In the genomic region with DNA sequence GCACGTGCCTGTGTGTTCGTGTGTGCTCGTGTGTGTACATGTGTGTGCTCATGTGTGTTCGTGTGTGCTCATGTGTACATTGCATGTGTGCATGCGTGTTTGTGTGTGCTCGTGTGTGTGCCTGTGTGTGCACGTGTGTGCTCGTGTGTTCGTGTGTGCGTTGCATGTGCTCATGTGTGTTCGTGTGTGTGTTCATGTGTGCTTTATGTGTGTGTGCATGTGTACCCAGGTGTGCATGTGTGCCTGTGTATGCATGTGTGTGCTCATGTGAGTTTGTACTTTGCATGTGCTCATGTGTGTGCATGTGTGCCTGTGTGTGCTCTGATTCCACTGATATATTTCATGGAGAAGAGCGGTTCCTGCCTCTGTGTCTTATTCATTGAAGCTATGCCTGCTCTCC, we compare ENCODE assay signal across 20 cellular contexts.
"Had no signal": no experiment of that assay in that cellular context is flagged by ENCODE, and none has a peak within 500 bp of the region (broad histone marks: within the 10 kb centered on the region; RNA-seq: fewer than 3 reads in every experiment).

No MANE protein-coding gene starts in this region.

- H3K9me3 ChIP-seq: colonic mucosa, ovary, right atrium auricular region, uterus had no signal

- H3K36me3 Mint-ChIP-seq: naive B cell, type B pancreatic cell had no signal

- FAIRE-seq: small intestine had no signal

- H3K4me1 Mint-ChIP-seq: endodermal cell, naive B cell had no signal

- H3K27ac Mint-ChIP-seq: endodermal cell, type B pancreatic cell had no signal

- DNase-seq: colonic mucosa; dermis blood vessel endothelial cell; effector CD4-positive, alpha-beta T cell; endodermal cell; foreskin melanocyte; head of caudate nucleus; hippocampal formation; left colon; left ventricle myocardium superior; mesenchymal stem cell; naive B cell; nucleus accumbens; ovary; small intestine; stimulated activated CD4-positive, alpha-beta T cell treated with anti-CD3 and anti-CD28 coated beads, Interleukin-2, amount 100 ng/mL, for 48 hours; stimulated activated naive CD4-positive, alpha-beta T cell treated with Interleukin-2 at 50 U/mL for 16 hours; uterus had no signal

- H3K4me3 Mint-ChIP-seq: endodermal cell, naive B cell, type B pancreatic cell had no signal

- H3K36me3 ChIP-seq: colonic mucosa, ovary, right atrium auricular region, uterus had no signal

- H3K27me3 ChIP-seq: colonic mucosa, ovary, right atrium auricular region, uterus had no signal

- H3K27ac ChIP-seq: colonic mucosa, ovary, right atrium auricular region, uterus had no signal

- H3K9me3 Mint-ChIP-seq: endodermal cell, type B pancreatic cell had no signal

- H3K4me1 ChIP-seq: colonic mucosa, uterus had no signal

- H3K4me3 ChIP-seq: colonic mucosa, lung, ovary, right atrium auricular region, uterus had no signal

- ATAC-seq: left colon, left ventricle myocardium superior had no signal
